Comparison of ENCODE assay signal across 1 cellular context in the genomic region with DNA sequence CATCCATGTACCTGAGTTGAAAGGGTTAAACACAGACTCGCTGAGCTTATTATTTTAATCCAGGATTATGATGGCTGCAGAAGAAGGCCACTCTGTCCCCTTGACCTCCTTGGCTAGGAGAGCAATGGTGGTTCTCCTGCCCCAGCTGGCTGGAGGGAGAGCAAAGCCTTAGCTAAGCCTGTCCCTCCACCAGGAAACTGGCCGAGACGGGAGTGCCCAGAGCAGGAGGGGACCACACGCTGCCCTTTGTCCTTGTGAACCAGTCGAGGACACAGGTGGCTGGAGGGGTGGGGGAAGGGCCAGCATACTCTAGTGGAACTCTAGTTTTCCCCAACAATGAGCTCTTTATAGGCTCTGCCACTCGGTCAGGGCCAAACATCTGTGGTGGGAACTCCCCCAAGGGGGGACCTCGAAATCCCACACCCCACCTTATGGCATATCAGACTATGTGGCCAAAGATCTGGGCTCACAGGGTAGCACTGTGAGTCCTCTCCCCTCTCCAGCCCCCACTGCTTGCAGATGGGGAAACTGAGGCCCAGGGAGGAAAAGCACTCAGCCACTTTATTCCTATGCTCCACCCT.
TF ChIP-seq lines count a peak whose summit lies in the region.

No MANE protein-coding gene starts in this region.

TF ChIP-seq in HepG2, 621 proteins besides CTCF, POLR2A, EP300 and RAD21 (continued from another document and continues in another):
- TF ChIP-seq AGO2 (optimal IDR thresholded peaks at IDR 0.05; ENCODE audit: low read depth, low read length) (no peak), NFE2L1 (CRISPR knock-in tag; IDR thresholded peaks at IDR 0.05; ENCODE audit: borderline replicate concordance) (no peak), ZNF577 (CRISPR knock-in tag; IDR thresholded peaks at IDR 0.05; ENCODE audit: borderline replicate concordance, low read depth) (no peak), GZF1 (CRISPR knock-in tag; IDR thresholded peaks at IDR 0.05) (no peak), ZBTB21 (CRISPR knock-in tag; IDR thresholded peaks at IDR 0.05) (no peak), ZNF17 (CRISPR knock-in tag; IDR thresholded peaks at IDR 0.05) (no peak), NPAS2 (CRISPR knock-in tag; IDR thresholded peaks at IDR 0.05; ENCODE audit: borderline replicate concordance) (no peak), ZNF230 (CRISPR knock-in tag; IDR thresholded peaks at IDR 0.05) (no peak), ATRX (CRISPR knock-in tag; IDR thresholded peaks at IDR 0.05; ENCODE audit: borderline replicate concordance) (no peak), RELA (CRISPR knock-in tag; IDR thresholded peaks at IDR 0.05) (no peak), NFIB (CRISPR knock-in tag; IDR thresholded peaks at IDR 0.05; ENCODE audit: borderline replicate concordance) (no peak), ZFYVE20 (CRISPR knock-in tag; IDR thresholded peaks at IDR 0.05; ENCODE audit: borderline replicate concordance, low read depth) (no peak), HIVEP1 (CRISPR knock-in tag; IDR thresholded peaks at IDR 0.05) (peak; percentile 70; the same call in 1 of the 2 replicates), NR2F1 (CRISPR knock-in tag; IDR thresholded peaks at IDR 0.05) (no peak), NR2F2 (IDR thresholded peaks at IDR 0.05; ENCODE audit: borderline replicate concordance, low read depth) (peak; percentile 40; the same call in 1 of the 2 replicates), ZNF75D (CRISPR knock-in tag; IDR thresholded peaks at IDR 0.05; ENCODE audit: borderline replicate concordance) (no peak), SP5 (CRISPR knock-in tag; IDR thresholded peaks at IDR 0.05; ENCODE audit: borderline replicate concordance, low read depth) (peak; percentile 69), ISL2 (CRISPR knock-in tag; IDR thresholded peaks at IDR 0.05) (no peak), SRF (IDR thresholded peaks at IDR 0.05; ENCODE audit: low read depth, low read length) (no peak), JDP2 (CRISPR knock-in tag; IDR thresholded peaks at IDR 0.05; ENCODE audit: borderline replicate concordance) (no peak)
- TF ChIP-seq, protein P1, sequence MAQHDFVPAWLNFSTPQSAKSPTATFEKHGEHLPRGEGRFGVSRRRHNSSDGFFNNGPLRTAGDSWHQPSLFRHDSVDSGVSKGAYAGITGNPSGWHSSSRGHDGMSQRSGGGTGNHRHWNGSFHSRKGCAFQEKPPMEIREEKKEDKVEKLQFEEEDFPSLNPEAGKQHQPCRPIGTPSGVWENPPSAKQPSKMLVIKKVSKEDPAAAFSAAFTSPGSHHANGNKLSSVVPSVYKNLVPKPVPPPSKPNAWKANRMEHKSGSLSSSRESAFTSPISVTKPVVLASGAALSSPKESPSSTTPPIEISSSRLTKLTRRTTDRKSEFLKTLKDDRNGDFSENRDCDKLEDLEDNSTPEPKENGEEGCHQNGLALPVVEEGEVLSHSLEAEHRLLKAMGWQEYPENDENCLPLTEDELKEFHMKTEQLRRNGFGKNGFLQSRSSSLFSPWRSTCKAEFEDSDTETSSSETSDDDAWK (CRISPR knock-in tag; IDR thresholded peaks at IDR 0.05), result no peak
- TF ChIP-seq, protein P2, sequence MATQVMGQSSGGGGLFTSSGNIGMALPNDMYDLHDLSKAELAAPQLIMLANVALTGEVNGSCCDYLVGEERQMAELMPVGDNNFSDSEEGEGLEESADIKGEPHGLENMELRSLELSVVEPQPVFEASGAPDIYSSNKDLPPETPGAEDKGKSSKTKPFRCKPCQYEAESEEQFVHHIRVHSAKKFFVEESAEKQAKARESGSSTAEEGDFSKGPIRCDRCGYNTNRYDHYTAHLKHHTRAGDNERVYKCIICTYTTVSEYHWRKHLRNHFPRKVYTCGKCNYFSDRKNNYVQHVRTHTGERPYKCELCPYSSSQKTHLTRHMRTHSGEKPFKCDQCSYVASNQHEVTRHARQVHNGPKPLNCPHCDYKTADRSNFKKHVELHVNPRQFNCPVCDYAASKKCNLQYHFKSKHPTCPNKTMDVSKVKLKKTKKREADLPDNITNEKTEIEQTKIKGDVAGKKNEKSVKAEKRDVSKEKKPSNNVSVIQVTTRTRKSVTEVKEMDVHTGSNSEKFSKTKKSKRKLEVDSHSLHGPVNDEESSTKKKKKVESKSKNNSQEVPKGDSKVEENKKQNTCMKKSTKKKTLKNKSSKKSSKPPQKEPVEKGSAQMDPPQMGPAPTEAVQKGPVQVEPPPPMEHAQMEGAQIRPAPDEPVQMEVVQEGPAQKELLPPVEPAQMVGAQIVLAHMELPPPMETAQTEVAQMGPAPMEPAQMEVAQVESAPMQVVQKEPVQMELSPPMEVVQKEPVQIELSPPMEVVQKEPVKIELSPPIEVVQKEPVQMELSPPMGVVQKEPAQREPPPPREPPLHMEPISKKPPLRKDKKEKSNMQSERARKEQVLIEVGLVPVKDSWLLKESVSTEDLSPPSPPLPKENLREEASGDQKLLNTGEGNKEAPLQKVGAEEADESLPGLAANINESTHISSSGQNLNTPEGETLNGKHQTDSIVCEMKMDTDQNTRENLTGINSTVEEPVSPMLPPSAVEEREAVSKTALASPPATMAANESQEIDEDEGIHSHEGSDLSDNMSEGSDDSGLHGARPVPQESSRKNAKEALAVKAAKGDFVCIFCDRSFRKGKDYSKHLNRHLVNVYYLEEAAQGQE (IDR thresholded peaks at IDR 0.05; ENCODE audit: borderline replicate concordance in 1 of 2, low read depth in 1 of 2, low read length in 2 of 2), result peak in 1 of 2 experiments; percentile 8; a peak in 1 of 4 replicates
- TF ChIP-seq, protein P3, sequence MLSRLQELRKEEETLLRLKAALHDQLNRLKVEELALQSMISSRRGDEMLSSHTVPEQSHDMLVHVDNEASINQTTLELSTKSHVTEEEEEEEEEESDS (CRISPR knock-in tag; IDR thresholded peaks at IDR 0.05; ENCODE audit: borderline replicate concordance), result no peak
- TF ChIP-seq, protein P4, sequence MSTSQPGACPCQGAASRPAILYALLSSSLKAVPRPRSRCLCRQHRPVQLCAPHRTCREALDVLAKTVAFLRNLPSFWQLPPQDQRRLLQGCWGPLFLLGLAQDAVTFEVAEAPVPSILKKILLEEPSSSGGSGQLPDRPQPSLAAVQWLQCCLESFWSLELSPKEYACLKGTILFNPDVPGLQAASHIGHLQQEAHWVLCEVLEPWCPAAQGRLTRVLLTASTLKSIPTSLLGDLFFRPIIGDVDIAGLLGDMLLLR (CRISPR knock-in tag; IDR thresholded peaks at IDR 0.05), result no peak
- TF ChIP-seq, protein P5, sequence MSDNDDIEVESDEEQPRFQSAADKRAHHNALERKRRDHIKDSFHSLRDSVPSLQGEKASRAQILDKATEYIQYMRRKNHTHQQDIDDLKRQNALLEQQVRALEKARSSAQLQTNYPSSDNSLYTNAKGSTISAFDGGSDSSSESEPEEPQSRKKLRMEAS (IDR thresholded peaks at IDR 0.05), result peak; percentile 82
- TF ChIP-seq, protein P6, sequence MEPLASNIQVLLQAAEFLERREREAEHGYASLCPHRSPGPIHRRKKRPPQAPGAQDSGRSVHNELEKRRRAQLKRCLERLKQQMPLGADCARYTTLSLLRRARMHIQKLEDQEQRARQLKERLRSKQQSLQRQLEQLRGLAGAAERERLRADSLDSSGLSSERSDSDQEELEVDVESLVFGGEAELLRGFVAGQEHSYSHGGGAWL (CRISPR knock-in tag; IDR thresholded peaks at IDR 0.05), result no peak
- TF ChIP-seq, protein P7, sequence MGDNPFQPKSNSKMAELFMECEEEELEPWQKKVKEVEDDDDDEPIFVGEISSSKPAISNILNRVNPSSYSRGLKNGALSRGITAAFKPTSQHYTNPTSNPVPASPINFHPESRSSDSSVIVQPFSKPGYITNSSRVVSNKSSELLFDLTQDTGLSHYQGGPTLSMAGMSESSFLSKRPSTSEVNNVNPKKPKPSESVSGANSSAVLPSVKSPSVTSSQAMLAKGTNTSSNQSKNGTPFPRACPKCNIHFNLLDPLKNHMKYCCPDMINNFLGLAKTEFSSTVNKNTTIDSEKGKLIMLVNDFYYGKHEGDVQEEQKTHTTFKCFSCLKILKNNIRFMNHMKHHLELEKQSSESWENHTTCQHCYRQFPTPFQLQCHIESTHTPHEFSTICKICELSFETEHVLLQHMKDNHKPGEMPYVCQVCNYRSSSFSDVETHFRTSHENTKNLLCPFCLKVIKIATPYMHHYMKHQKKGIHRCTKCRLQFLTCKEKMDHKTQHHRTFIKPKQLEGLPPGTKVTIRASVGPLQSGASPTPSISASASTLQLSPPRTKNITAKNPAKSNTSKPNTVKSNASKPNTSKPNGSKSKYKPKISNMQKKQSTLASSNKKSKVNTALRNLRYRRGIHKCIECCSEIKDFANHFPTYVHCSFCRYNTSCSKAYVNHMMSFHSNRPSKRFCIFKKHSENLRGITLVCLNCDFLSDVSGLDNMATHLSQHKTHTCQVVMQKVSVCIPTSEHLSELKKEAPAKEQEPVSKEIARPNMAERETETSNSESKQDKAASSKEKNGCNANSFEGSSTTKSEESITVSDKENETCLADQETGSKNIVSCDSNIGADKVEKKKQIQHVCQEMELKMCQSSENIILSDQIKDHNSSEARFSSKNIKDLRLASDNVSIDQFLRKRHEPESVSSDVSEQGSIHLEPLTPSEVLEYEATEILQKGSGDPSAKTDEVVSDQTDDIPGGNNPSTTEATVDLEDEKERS (CRISPR knock-in tag; IDR thresholded peaks at IDR 0.05), result no peak
- TF ChIP-seq, protein P8, sequence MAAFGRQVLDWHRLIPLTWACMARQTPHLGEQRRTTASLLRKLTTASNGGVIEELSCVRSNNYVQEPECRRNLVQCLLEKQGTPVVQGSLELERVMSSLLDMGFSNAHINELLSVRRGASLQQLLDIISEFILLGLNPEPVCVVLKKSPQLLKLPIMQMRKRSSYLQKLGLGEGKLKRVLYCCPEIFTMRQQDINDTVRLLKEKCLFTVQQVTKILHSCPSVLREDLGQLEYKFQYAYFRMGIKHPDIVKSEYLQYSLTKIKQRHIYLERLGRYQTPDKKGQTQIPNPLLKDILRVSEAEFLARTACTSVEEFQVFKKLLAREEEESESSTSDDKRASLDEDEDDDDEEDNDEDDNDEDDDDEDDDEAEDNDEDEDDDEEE (CRISPR knock-in tag; IDR thresholded peaks at IDR 0.05), result no peak
- TF ChIP-seq, protein P9, sequence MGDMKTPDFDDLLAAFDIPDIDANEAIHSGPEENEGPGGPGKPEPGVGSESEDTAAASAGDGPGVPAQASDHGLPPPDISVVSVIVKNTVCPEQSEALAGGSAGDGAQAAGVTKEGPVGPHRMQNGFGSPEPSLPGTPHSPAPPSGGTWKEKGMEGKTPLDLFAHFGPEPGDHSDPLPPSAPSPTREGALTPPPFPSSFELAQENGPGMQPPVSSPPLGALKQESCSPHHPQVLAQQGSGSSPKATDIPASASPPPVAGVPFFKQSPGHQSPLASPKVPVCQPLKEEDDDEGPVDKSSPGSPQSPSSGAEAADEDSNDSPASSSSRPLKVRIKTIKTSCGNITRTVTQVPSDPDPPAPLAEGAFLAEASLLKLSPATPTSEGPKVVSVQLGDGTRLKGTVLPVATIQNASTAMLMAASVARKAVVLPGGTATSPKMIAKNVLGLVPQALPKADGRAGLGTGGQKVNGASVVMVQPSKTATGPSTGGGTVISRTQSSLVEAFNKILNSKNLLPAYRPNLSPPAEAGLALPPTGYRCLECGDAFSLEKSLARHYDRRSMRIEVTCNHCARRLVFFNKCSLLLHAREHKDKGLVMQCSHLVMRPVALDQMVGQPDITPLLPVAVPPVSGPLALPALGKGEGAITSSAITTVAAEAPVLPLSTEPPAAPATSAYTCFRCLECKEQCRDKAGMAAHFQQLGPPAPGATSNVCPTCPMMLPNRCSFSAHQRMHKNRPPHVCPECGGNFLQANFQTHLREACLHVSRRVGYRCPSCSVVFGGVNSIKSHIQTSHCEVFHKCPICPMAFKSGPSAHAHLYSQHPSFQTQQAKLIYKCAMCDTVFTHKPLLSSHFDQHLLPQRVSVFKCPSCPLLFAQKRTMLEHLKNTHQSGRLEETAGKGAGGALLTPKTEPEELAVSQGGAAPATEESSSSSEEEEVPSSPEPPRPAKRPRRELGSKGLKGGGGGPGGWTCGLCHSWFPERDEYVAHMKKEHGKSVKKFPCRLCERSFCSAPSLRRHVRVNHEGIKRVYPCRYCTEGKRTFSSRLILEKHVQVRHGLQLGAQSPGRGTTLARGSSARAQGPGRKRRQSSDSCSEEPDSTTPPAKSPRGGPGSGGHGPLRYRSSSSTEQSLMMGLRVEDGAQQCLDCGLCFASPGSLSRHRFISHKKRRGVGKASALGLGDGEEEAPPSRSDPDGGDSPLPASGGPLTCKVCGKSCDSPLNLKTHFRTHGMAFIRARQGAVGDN (CRISPR knock-in tag; IDR thresholded peaks at IDR 0.05), result peak; percentile 85
- TF ChIP-seq, protein P10, sequence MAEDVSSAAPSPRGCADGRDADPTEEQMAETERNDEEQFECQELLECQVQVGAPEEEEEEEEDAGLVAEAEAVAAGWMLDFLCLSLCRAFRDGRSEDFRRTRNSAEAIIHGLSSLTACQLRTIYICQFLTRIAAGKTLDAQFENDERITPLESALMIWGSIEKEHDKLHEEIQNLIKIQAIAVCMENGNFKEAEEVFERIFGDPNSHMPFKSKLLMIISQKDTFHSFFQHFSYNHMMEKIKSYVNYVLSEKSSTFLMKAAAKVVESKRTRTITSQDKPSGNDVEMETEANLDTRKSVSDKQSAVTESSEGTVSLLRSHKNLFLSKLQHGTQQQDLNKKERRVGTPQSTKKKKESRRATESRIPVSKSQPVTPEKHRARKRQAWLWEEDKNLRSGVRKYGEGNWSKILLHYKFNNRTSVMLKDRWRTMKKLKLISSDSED (CRISPR knock-in tag; IDR thresholded peaks at IDR 0.05), result no peak
- TF ChIP-seq, protein P11, sequence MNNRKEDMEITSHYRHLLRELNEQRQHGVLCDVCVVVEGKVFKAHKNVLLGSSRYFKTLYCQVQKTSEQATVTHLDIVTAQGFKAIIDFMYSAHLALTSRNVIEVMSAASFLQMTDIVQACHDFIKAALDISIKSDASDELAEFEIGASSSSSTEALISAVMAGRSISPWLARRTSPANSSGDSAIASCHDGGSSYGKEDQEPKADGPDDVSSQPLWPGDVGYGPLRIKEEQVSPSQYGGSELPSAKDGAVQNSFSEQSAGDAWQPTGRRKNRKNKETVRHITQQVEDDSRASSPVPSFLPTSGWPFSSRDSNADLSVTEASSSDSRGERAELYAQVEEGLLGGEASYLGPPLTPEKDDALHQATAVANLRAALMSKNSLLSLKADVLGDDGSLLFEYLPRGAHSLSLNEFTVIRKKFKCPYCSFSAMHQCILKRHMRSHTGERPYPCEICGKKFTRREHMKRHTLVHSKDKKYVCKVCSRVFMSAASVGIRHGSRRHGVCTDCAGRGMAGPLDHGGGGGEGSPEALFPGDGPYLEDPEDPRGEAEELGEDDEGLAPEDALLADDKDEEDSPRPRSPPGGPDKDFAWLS (CRISPR knock-in tag; IDR thresholded peaks at IDR 0.05; ENCODE audit: borderline replicate concordance), result no peak
- TF ChIP-seq, protein P12, sequence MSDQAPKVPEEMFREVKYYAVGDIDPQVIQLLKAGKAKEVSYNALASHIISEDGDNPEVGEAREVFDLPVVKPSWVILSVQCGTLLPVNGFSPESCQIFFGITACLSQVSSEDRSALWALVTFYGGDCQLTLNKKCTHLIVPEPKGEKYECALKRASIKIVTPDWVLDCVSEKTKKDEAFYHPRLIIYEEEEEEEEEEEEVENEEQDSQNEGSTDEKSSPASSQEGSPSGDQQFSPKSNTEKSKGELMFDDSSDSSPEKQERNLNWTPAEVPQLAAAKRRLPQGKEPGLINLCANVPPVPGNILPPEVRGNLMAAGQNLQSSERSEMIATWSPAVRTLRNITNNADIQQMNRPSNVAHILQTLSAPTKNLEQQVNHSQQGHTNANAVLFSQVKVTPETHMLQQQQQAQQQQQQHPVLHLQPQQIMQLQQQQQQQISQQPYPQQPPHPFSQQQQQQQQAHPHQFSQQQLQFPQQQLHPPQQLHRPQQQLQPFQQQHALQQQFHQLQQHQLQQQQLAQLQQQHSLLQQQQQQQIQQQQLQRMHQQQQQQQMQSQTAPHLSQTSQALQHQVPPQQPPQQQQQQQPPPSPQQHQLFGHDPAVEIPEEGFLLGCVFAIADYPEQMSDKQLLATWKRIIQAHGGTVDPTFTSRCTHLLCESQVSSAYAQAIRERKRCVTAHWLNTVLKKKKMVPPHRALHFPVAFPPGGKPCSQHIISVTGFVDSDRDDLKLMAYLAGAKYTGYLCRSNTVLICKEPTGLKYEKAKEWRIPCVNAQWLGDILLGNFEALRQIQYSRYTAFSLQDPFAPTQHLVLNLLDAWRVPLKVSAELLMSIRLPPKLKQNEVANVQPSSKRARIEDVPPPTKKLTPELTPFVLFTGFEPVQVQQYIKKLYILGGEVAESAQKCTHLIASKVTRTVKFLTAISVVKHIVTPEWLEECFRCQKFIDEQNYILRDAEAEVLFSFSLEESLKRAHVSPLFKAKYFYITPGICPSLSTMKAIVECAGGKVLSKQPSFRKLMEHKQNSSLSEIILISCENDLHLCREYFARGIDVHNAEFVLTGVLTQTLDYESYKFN (CRISPR knock-in tag; conservative IDR thresholded peaks at IDR 0.05), result peak; percentile 92
